In the genomic region with DNA sequence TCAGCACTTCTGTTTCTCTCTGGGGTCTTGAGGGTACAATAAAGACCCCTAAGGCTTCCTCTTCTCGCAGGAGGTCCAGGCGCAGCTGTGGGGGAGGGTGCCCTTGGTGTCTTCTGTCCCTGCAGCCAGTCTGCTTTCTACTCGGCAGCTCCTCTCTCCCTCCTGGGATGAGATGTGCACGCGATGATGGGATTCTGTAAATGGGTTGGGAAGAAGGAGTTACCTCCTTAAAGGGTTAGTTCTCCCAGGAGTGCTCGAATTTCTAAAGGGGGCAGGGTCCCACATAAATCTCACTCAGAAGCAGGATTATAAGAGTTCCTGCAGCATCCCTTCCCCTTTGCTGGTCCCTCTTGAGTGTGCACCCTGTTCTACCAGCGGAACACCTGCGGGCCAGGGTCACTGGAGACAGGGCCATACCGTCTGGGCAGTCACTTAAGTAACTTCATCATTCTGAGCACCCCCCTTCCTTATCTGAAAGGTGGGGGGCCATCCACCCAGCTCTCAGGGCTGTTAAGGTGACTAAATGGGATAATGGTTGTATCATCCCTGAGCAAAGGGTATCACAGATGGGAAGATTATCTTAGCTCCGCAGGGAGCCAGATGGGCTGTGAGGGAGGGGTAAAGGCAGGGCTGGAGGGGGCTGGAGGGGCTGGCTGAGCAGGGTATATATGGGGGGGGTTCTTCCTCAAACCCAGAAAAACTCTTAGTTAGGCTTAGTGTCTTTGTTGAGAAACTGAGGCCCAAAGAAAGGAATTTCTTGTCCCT, we compare ENCODE assay signal across 21 cellular contexts. TPM values are rescaled to one million over a fixed set of nuclear protein-coding genes. Genes with fewer than 3 reads are reported as not detected.
"Had no signal": no experiment of that assay in that cellular context is flagged by ENCODE, and none has a peak within 500 bp of the region (broad histone marks: within the 10 kb centered on the region; RNA-seq: fewer than 3 reads in every experiment).

No MANE protein-coding gene starts in this region.

- H3K4me3 Mint-ChIP-seq: stimulated activated naive CD8-positive, alpha-beta T cell treated with anti-CD3 and anti-CD28 coated beads, Interleukin-15, Interleukin-2, amounts not matched to agents 100 ng/mL and 50 ng/mL, for 24 hours had no signal

- ATAC-seq: activated naive CD4-positive, alpha-beta T cell treated with anti-CD3 and anti-CD28 coated beads, Interleukin-2, amount 50 U/mL, for 72 hours; effector memory CD8-positive, alpha-beta T cell; mucosa of descending colon; right cardiac atrium had no signal

- H3K9me3 ChIP-seq: adrenal gland, esophagus squamous epithelium, mucosa of descending colon, ovary, psoas muscle, tibial nerve, uterus had no signal

- DNase-seq: activated CD4-positive, alpha-beta T cell treated with anti-CD3 and anti-CD28 coated beads, Interleukin-2, amount 50 U/mL, for 1 hour; activated CD4-positive, CD25-positive, alpha-beta regulatory T cell treated with anti-CD3 and anti-CD28 coated beads, Interleukin-2, amount 50 U/mL, for 72 hours; activated CD8-positive, alpha-beta memory T cell treated with anti-CD3 and anti-CD28 coated beads for 24 hours; activated CD8-positive, alpha-beta memory T cell treated with anti-CD3 and anti-CD28 coated beads, Interleukin-2, amount 50 U/mL, for 48 hours; activated gamma-delta T cell treated with Interleukin-2 at 50 U/mL for 16 hours; dermis blood vessel endothelial cell; effector memory CD8-positive, alpha-beta T cell; esophagus squamous epithelium; mesenchymal stem cell; mucosa of descending colon; naive B cell; ovary; T-helper 9 cell; uterus had no signal

- H3K27ac ChIP-seq: adrenal gland, esophagus squamous epithelium, psoas muscle, tibial nerve, uterus had no signal

- H3K27me3 ChIP-seq: ovary had no signal

- H3K36me3 Mint-ChIP-seq: activated naive CD4-positive, alpha-beta T cell treated with anti-CD3 and anti-CD28 coated beads, Interleukin-2, amount 50 U/mL, for 72 hours; naive B cell had no signal

- H3K9me3 Mint-ChIP-seq: activated naive CD4-positive, alpha-beta T cell treated with anti-CD3 and anti-CD28 coated beads, Interleukin-2, amount 50 U/mL, for 72 hours; effector memory CD8-positive, alpha-beta T cell; naive B cell; stimulated activated naive CD8-positive, alpha-beta T cell treated with anti-CD3 and anti-CD28 coated beads, Interleukin-15, Interleukin-2, amounts not matched to agents 100 ng/mL and 50 ng/mL, for 24 hours had no signal

- H3K27ac Mint-ChIP-seq: activated naive CD4-positive, alpha-beta T cell treated with anti-CD3 and anti-CD28 coated beads, Interleukin-2, amount 50 U/mL, for 72 hours; effector memory CD8-positive, alpha-beta T cell; naive B cell; stimulated activated naive CD8-positive, alpha-beta T cell treated with anti-CD3 and anti-CD28 coated beads, Interleukin-15, Interleukin-2, amounts not matched to agents 100 ng/mL and 50 ng/mL, for 24 hours had no signal

RNA-seq across cellular contexts. Expression of a gene that starts 3.1 kb away (rescaled TPM):
- total RNA-seq: dermis blood vessel endothelial cell had no signal

RNA-seq across cellular contexts. Expression of a gene that starts 24.9 kb away (rescaled TPM):
- total RNA-seq: activated naive CD4-positive, alpha-beta T cell treated with anti-CD3 and anti-CD28 coated beads, Interleukin-2, amount 50 U/mL, for 72 hours; skeletal muscle tissue had no signal
